Comparison of ENCODE assay signal across 17 cellular contexts in genomic region chr6:7184502-7184901, GRCh38.
DNase-seq lines count a peak whose midpoint lies in the region; ATAC-seq, FAIRE-seq and TF ChIP-seq lines count a peak whose summit lies in the region.
"Had no signal": no experiment of that assay in that cellular context is flagged by ENCODE, and none has a peak within 500 bp of the region (broad histone marks: within the 10 kb centered on the region; RNA-seq: fewer than 3 reads in every experiment).

No MANE protein-coding gene starts in this region.

- ATAC-seq in GM19395 (IDR thresholded peaks at IDR 0.05; ENCODE audit: unreplicated experiment), result no peak
- ATAC-seq: HCT116 had no signal

- no peak overlapping the region for H3K27ac ChIP-seq in RWPE1
- H3K27ac ChIP-seq in epithelial cell of prostate, result peak overlapping the region; percentile 41
- H3K27ac ChIP-seq: Peyer's patch had no signal

- POLR2A ChIA-PET in RWPE1 (lab: Yijun Ruan, JAX; ENCODE audit: low non-redundant PET), result no interaction called here

- DNase-seq in EL (peak; percentile 23), H54 (ENCODE audit: insufficient read length, low spot score) (peak; percentile 60), RWPE1 (ENCODE audit: low spot score) (peak; percentile 13), epithelial cell of prostate (ENCODE audit: low read depth, low spot score) (peak; percentile 10), hypothalamus (lab: John Stamatoyannopoulos, UW) (no peak), middle frontal gyrus (ENCODE audit: extremely low spot score, low spot score) (no peak)
- DNase-seq: C1 segment of cervical spinal cord; CD8-positive, alpha-beta memory T cell; DMS79 treated with DMSO at 0.1 percent for 48 hours; GDM1; NCI-H1092 treated with DMSO at 0.1 percent for 48 hours; NCI-H1694; Peyer's patch; SHP77 treated with DMSO at 0.1 percent for 48 hours; SK-N-SH had no signal

- no peak for TF ChIP-seq CTCF in RWPE1 (conservative IDR thresholded peaks at IDR 0.05; ENCODE audit: low read depth)

- TF ChIP-seq POLR2A in H54 (IDR thresholded peaks at IDR 0.05; ENCODE audit: low read depth, low read length), result no peak

- CTCF ChIA-PET in RWPE1 (lab: Yijun Ruan, JAX), result interaction anchor here (0.7 kb wide), 1 partner anchor 869 kb away, joined by 3 read pairs; no protein-coding TSS in a partner anchor

- peak; percentile 68 for FAIRE-seq in H54 (lab: Jason Lieb, UNC)

Comparison
In these comparisons a context has a peak if more than half of its experiments do, and no peak if none do; other contexts are left out.
1. DNase-seq: peak in EL (single experiment), H54 (single experiment), RWPE1 (single experiment) and epithelial cell of prostate (single experiment); none in hypothalamus (0 of 51) and middle frontal gyrus (single experiment).